ENCODE assay signal across 8 cellular contexts in genomic region chr19:6198896-6199239, GRCh38.
A peak's percentile ranks its signal among the peaks of the same experiment; 100 is the strongest.
DNase-seq lines count a peak whose midpoint lies in the region; TF ChIP-seq lines count a peak whose summit lies in the region.

No MANE protein-coding gene starts in this region.

- no peak overlapping the region for H3K27ac ChIP-seq in PC-9

- no peaks in the 10 kb centered on the region for H3K9me3 ChIP-seq in PC-9 (ENCODE audit: insufficient read depth, low read depth)

- peaks cover 12% of the 10 kb centered on the region for H3K4me1 Mint-ChIP-seq in activated naive CD4-positive, alpha-beta T cell treated with anti-CD3 and anti-CD28 coated beads for 36 hours (ENCODE audit: low read depth)

- no peaks in the 10 kb centered on the region for H3K36me3 ChIP-seq in PC-9 (ENCODE audit: low read depth)

- TF ChIP-seq CTCF in PC-9 (conservative IDR thresholded peaks at IDR 0.05) (no peak), fibroblast of mammary gland (conservative IDR thresholded peaks at IDR 0.05; ENCODE audit: control insufficient read depth, insufficient read depth, low read depth, low read length) (no peak)

- H4K20me1 ChIP-seq in PC-9 (ENCODE audit: insufficient read depth) = no peaks in the 10 kb centered on the region

- H3K9me2 ChIP-seq in PC-9 (ENCODE audit: insufficient read depth) = no peaks in the 10 kb centered on the region

- H3K4me2 ChIP-seq in PC-9 = peak overlapping the region; percentile 87

- H2AFZ ChIP-seq in PC-9 = peak overlapping the region; percentile 99

- peaks cover 12% of the 10 kb centered on the region; the same call in 1 of the 2 replicates for H3K79me2 ChIP-seq in PC-9 (ENCODE audit: low read depth)

- intact Hi-C loops in activated naive CD4-positive, alpha-beta T cell treated with anti-CD3 and anti-CD28 coated beads for 36 hours (cut with micrococcal nuclease) = loop anchor here (2.0 to 5.0 kb wide), 3 partner anchors 32 to 603 kb away; partner anchors contain the start of gene RANBP3
- intact Hi-C loops in PC-9 (cut with micrococcal nuclease; ENCODE audit: unreplicated experiment) = no loop called here

- peak overlapping the region; percentile 99 for H3K4me3 Mint-ChIP-seq in activated naive CD4-positive, alpha-beta T cell treated with anti-CD3 and anti-CD28 coated beads for 36 hours

- POLR2A ChIA-PET in PC-9 (lab: Charles Lee; ENCODE audit: unreplicated experiment) = no interaction called here

- peaks cover 21% of the 10 kb centered on the region for H3K36me3 Mint-ChIP-seq in activated naive CD4-positive, alpha-beta T cell treated with anti-CD3 and anti-CD28 coated beads for 36 hours (ENCODE audit: low read depth)

- no peaks in the 10 kb centered on the region for H3K4me1 ChIP-seq in PC-9 (replicated peaks; ENCODE audit: insufficient read depth)

- peak overlapping the region; percentile 79 for H3K27ac Mint-ChIP-seq in activated naive CD4-positive, alpha-beta T cell treated with anti-CD3 and anti-CD28 coated beads for 36 hours

- no peaks in the 10 kb centered on the region for H3K27me3 Mint-ChIP-seq in activated naive CD4-positive, alpha-beta T cell treated with anti-CD3 and anti-CD28 coated beads for 36 hours (ENCODE audit: low read depth)

- CTCF ChIA-PET in activated naive CD4-positive, alpha-beta T cell treated with anti-CD3 and anti-CD28 coated beads for 36 hours (lab: Charles Lee) = interaction anchor here (0.6 kb wide), 1 partner anchor 9 kb away, joined by 3 read pairs; no protein-coding TSS in a partner anchor
- CTCF ChIA-PET in PC-9 (lab: Charles Lee) = no interaction called here

- DNase-seq in activated naive CD4-positive, alpha-beta T cell treated with anti-CD3 and anti-CD28 coated beads for 36 hours = no peak
- no peak for DNase-seq in activated naive CD4-positive, alpha-beta T cell treated with Interleukin-2 at 50 U/mL for 16 hours
- no peak for DNase-seq in PC-9
- DNase-seq in fibroblast of mammary gland (ENCODE audit: low read depth) = no peak
- no peak for DNase-seq in skeletal muscle cell (ENCODE audit: low read depth)
- no peak for DNase-seq in NCI-H1092 treated with DMSO at 0.1 percent for 48 hours (lab: John Stamatoyannopoulos, UW)
- no peak for DNase-seq in middle frontal gyrus (ENCODE audit: extremely low spot score, low spot score)
- DNase-seq in activated CD4-positive, alpha-beta T cell treated with anti-CD3 and anti-CD28 coated beads for 1 hour = no peak

- H3K4me3 ChIP-seq in PC-9 = peak overlapping the region; percentile 78
- H3K4me3 ChIP-seq in fibroblast of mammary gland (ENCODE audit: control insufficient read depth, low read depth, low read length) = peak overlapping the region; percentile 77
- H3K4me3 ChIP-seq in skeletal muscle cell (ENCODE audit: low read depth, low read length) = peak overlapping the region; percentile 92

- H3F3A ChIP-seq in PC-9 (ENCODE audit: insufficient read depth, low read depth) = 0 out of 2 replicates have a peak, but pooled peaks cover 8% of the 10 kb centered on the region

- no peaks in the 10 kb centered on the region for H3K27me3 ChIP-seq in PC-9 (ENCODE audit: insufficient read depth, low read depth)

- BruUV-seq in PC-9 (replicated peaks; lab: Mats Ljungman, UMichigan) = TSS peak; percentile 64

- H3K9me3 Mint-ChIP-seq in activated naive CD4-positive, alpha-beta T cell treated with anti-CD3 and anti-CD28 coated beads for 36 hours = no peaks in the 10 kb centered on the region
